8 cellular contexts compared by ENCODE assay signal in the genomic region with DNA sequence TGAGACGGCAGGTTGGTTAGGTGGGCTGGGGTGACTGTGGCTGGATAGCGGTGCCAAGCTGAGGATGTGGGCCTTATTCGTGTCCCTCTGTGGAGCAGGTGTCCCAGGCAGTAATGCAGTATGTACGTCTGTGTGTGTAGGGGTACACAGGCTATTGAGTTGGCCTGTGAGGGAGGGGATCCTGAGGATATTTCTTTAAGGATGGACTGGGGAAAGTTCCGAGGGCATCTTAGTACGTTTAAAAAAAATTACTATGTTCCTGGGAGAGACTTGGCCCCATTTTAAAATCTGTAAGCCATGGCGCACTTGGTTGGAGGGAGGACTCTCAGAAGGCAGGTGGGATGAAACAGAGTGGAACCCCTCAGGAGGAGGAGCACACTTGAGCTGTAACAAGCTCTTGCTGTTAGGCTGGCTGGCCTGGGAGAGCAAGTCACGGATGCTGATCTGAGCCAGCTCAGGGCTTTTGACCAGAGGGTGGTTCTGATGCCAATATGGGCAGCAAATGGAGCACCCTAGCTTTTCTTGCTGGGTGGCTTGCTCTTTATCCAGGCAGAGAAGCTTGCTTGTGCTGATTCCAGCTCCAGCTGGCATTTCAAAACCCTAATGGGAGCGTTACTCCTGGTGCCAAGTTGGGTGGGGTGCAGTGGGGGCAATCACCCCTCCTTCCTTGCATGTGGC. TPM values are rescaled to one million over a fixed set of nuclear protein-coding genes. Genes with fewer than 3 reads are reported as not detected.
DNase-seq lines count a peak whose midpoint lies in the region; ATAC-seq and TF ChIP-seq lines count a peak whose summit lies in the region.

No MANE protein-coding gene starts in this region.

- no peaks in the 10 kb centered on the region for H3K9me3 Mint-ChIP-seq in activated CD4-positive, alpha-beta memory T cell treated with anti-CD3 and anti-CD28 coated beads for 36 hours

- H3K4me3 Mint-ChIP-seq in activated CD4-positive, alpha-beta memory T cell treated with anti-CD3 and anti-CD28 coated beads for 36 hours, result peak overlapping the region; percentile 98

- peaks cover 11% of the 10 kb centered on the region for H3K4me1 ChIP-seq in osteoblast (ENCODE audit: insufficient read depth, low read length)

- peak; percentile 3 for ATAC-seq in HG02973 (IDR thresholded peaks at IDR 0.05; ENCODE audit: unreplicated experiment)
- ATAC-seq in HG03460 (IDR thresholded peaks at IDR 0.05; ENCODE audit: unreplicated experiment), result no peak
- ATAC-seq in GM21737 (IDR thresholded peaks at IDR 0.05; ENCODE audit: unreplicated experiment), result no peak

- intact Hi-C loops in activated CD4-positive, alpha-beta memory T cell treated with anti-CD3 and anti-CD28 coated beads for 36 hours (cut with micrococcal nuclease), result loop anchor here (10.0 kb wide), 2 partner anchors 170 to 620 kb away; a partner anchor contains a TSS

- CTCF ChIA-PET in activated CD4-positive, alpha-beta memory T cell treated with anti-CD3 and anti-CD28 coated beads for 36 hours (lab: Charles Lee), result interaction anchor here (0.6 to 2.7 kb wide), 6 partner anchors 9 to 239 kb away, joined by 3 to 13 read pairs (median 3); a partner anchor contains a TSS

- POLR2A ChIA-PET in activated CD4-positive, alpha-beta memory T cell treated with anti-CD3 and anti-CD28 coated beads for 36 hours (lab: Charles Lee), result interaction anchor here (1.2 to 3.1 kb wide), 3 partner anchors 13 to 99 kb away, joined by 3 to 19 read pairs (median 7); a partner anchor contains a TSS

- peaks cover 54% of the 10 kb centered on the region for H3K79me2 ChIP-seq in osteoblast (ENCODE audit: insufficient read depth, low read length)

- no peaks in the 10 kb centered on the region for H3K9me3 ChIP-seq in osteoblast (ENCODE audit: low read depth, low read length)

- peaks cover 9% of the 10 kb centered on the region for H4K20me1 ChIP-seq in osteoblast (ENCODE audit: insufficient read depth, low read length)

- H3K27ac ChIP-seq in osteoblast (ENCODE audit: low read depth, low read length), result peak overlapping the region; percentile 88

- H3K27me3 ChIP-seq in osteoblast (ENCODE audit: insufficient read depth, low read length), result no peaks in the 10 kb centered on the region

- H3K4me3 ChIP-seq in fibroblast of the aortic adventitia (ENCODE audit: low read depth, low read length), result peak overlapping the region; percentile 100
- H3K4me3 ChIP-seq in osteoblast (ENCODE audit: insufficient read depth, low read length), result peak overlapping the region; percentile 96

- H3K36me3 ChIP-seq in osteoblast (ENCODE audit: insufficient read depth, low read length), result no peaks in the 10 kb centered on the region

- peak overlapping the region; percentile 94 for H3K4me2 ChIP-seq in osteoblast (ENCODE audit: insufficient read depth, low read length)

- no peaks in the 10 kb centered on the region for H3K36me3 Mint-ChIP-seq in activated CD4-positive, alpha-beta memory T cell treated with anti-CD3 and anti-CD28 coated beads for 36 hours

- no peak overlapping the region for H2AFZ ChIP-seq in osteoblast (ENCODE audit: low read length)

- DNase-seq in DMS79 (lab: John Stamatoyannopoulos, UW), result peak; percentile 73
- DNase-seq in activated CD4-positive, alpha-beta memory T cell treated with anti-CD3 and anti-CD28 coated beads for 36 hours, result peak; percentile 33
- DNase-seq in fibroblast of the aortic adventitia (ENCODE audit: low read depth), result peak; percentile 63
- DNase-seq in osteoblast (ENCODE audit: insufficient read length, low spot score, missing footprints), result peak; percentile 75
- DNase-seq in DMS114 treated with DMSO at 0.1 percent for 48 hours (lab: John Stamatoyannopoulos, UW; ENCODE audit: unreplicated experiment), result no peak

- H3K27me3 Mint-ChIP-seq in activated CD4-positive, alpha-beta memory T cell treated with anti-CD3 and anti-CD28 coated beads for 36 hours, result no peaks in the 10 kb centered on the region

- H3K27ac Mint-ChIP-seq in activated CD4-positive, alpha-beta memory T cell treated with anti-CD3 and anti-CD28 coated beads for 36 hours, result peak overlapping the region; percentile 67

- peaks cover 43% of the 10 kb centered on the region for H3K4me1 Mint-ChIP-seq in activated CD4-positive, alpha-beta memory T cell treated with anti-CD3 and anti-CD28 coated beads for 36 hours (ENCODE audit: low read depth)

- TF ChIP-seq CTCF in fibroblast of the aortic adventitia (IDR thresholded peaks at IDR 0.05; ENCODE audit: insufficient read depth, low read length) (no peak), osteoblast (IDR thresholded peaks at IDR 0.05; ENCODE audit: extremely low read depth, low read depth, low read length) (no peak)

RNA-seq across cellular contexts. Expression of a gene that starts 0.8 kb away (rescaled TPM):
- total RNA-seq in activated CD4-positive, alpha-beta memory T cell treated with anti-CD3 and anti-CD28 coated beads for 36 hours, result 10 to 100 TPM; 14.6 to 15.9 TPM
- 28.4 and 76.1 TPM in 2 replicates for total RNA-seq in fibroblast of the aortic adventitia (ENCODE audit: low replicate concordance)
- 76.4 and 85.5 TPM in 2 replicates for total RNA-seq in osteoblast

RNA-seq across cellular contexts. Expression of a gene that starts 30.1 kb away (rescaled TPM):
- 10 to 100 TPM; 14.7 to 17.8 TPM for total RNA-seq in activated CD4-positive, alpha-beta memory T cell treated with anti-CD3 and anti-CD28 coated beads for 36 hours
- total RNA-seq in fibroblast of the aortic adventitia (ENCODE audit: low replicate concordance), result 2.3 and 3.8 TPM in 2 replicates
- 2.9 and 3.6 TPM in 2 replicates for total RNA-seq in osteoblast

RNA-seq across cellular contexts. Expression of a gene that starts 30.3 kb away (rescaled TPM):
- total RNA-seq in activated CD4-positive, alpha-beta memory T cell treated with anti-CD3 and anti-CD28 coated beads for 36 hours, result 10 to 100 TPM; 10.1 to 11.1 TPM
- total RNA-seq in fibroblast of the aortic adventitia (ENCODE audit: low replicate concordance) (10.4 and 12.1 TPM in 2 replicates), osteoblast (5.3 and 5.8 TPM in 2 replicates)
